In genomic region chr5:136081192-136081591, GRCh38 we compare ENCODE assay signal across 10 cellular contexts.
DNase-seq lines count a peak whose midpoint lies in the region; ATAC-seq and TF ChIP-seq lines count a peak whose summit lies in the region.
"Had no signal": no experiment of that assay in that cellular context is flagged by ENCODE, and none has a peak within 500 bp of the region (broad histone marks: within the 10 kb centered on the region; RNA-seq: fewer than 3 reads in every experiment).

No MANE protein-coding gene starts in this region.

- H3K27ac ChIP-seq in KMS-11 (peak overlapping the region; percentile 14; the same call in 1 of the 2 replicates), muscle layer of duodenum (ENCODE audit: low read length) (peak overlapping the region; percentile 72)
- H3K27ac ChIP-seq: VCaP had no signal

- TF ChIP-seq CTCF in KMS-11 (conservative IDR thresholded peaks at IDR 0.05; ENCODE audit: low read depth, low read length), result no peak

- no peaks in the 10 kb centered on the region for H3K79me2 ChIP-seq in KMS-11 (ENCODE audit: insufficient read depth, low read depth)

- H3K9me3 ChIP-seq in endocrine pancreas (ENCODE audit: control insufficient read depth, low read length) (no peaks in the 10 kb centered on the region), muscle layer of duodenum (ENCODE audit: control insufficient read depth in 1 of 2, low read length in 2 of 2) (no peaks in the 10 kb centered on the region)

- in situ Hi-C loops in ACHN (cut with HindIII; ENCODE audit: low pct_ligation_motif_present, low pct_unique_long_range_greater_than_20kb, low sequenced_read_pairs), result no loop called here

- H3K4me1 ChIP-seq in KMS-11 (ENCODE audit: low read depth, poor library complexity, severe bottlenecking) (no peaks in the 10 kb centered on the region), endocrine pancreas (ENCODE audit: control insufficient read depth, insufficient read depth, low read length) (no peaks in the 10 kb centered on the region), muscle layer of duodenum (ENCODE audit: control insufficient read depth in 1 of 2, insufficient read depth in 2 of 2, low read length in 2 of 2) (peaks cover 9 to 11% of the 10 kb centered on the region in 2 donors)

- no peaks in the 10 kb centered on the region for H4K20me1 ChIP-seq in KMS-11 (ENCODE audit: insufficient read depth)

- peak overlapping the region; percentile 29; the same call in 1 of the 2 replicates for H3K4me2 ChIP-seq in KMS-11

- DNase-seq in ACHN, result peak; percentile 45
- no peak for DNase-seq in T-helper 9 cell
- DNase-seq in COR-L47 (lab: John Stamatoyannopoulos, UW), result no peak
- DNase-seq in NCI-H1436 (lab: John Stamatoyannopoulos, UW), result no peak
- DNase-seq: NCI-H345 had no signal

- no peak for ATAC-seq in HG02885 (IDR thresholded peaks at IDR 0.05; ENCODE audit: poor library complexity, unreplicated experiment)

- H3K36me3 ChIP-seq in KMS-11 (ENCODE audit: insufficient read depth) (no peaks in the 10 kb centered on the region), endocrine pancreas (ENCODE audit: control insufficient read depth, insufficient read depth, low read length) (no peaks in the 10 kb centered on the region), muscle layer of duodenum (ENCODE audit: control insufficient read depth in 1 of 2, insufficient read depth in 2 of 2, low read length in 2 of 2) (no peaks in the 10 kb centered on the region)

- H3K9ac ChIP-seq in KMS-11 (peak overlapping the region; percentile 67), endocrine pancreas (ENCODE audit: control insufficient read depth, insufficient read depth, low read length) (no peak overlapping the region)

- H2AFZ ChIP-seq in KMS-11 (ENCODE audit: low read depth), result peak overlapping the region; percentile 67; the same call in 1 of the 2 replicates

- no peak overlapping the region for H3K4me3 ChIP-seq in KMS-11 (IDR thresholded peaks at IDR 0.05; ENCODE audit: insufficient read depth, low read depth, low read length)
- H3K4me3 ChIP-seq in endocrine pancreas (ENCODE audit: control insufficient read depth, insufficient read depth, low read length), result peak overlapping the region; percentile 37
- peak overlapping the region; percentile 47 to 53 for H3K4me3 ChIP-seq in muscle layer of duodenum (ENCODE audit: low read depth in 1 of 2, low read length in 2 of 2)

- no peaks in the 10 kb centered on the region for H3K27me3 ChIP-seq in KMS-11 (ENCODE audit: insufficient read depth, low read depth)
- H3K27me3 ChIP-seq in endocrine pancreas (ENCODE audit: control insufficient read depth, insufficient read depth, low read length), result no peaks in the 10 kb centered on the region
- no peaks in the 10 kb centered on the region for H3K27me3 ChIP-seq in muscle layer of duodenum (ENCODE audit: low read depth, low read length)
